ENCODE assay signal across 12 cellular contexts in the genomic region with DNA sequence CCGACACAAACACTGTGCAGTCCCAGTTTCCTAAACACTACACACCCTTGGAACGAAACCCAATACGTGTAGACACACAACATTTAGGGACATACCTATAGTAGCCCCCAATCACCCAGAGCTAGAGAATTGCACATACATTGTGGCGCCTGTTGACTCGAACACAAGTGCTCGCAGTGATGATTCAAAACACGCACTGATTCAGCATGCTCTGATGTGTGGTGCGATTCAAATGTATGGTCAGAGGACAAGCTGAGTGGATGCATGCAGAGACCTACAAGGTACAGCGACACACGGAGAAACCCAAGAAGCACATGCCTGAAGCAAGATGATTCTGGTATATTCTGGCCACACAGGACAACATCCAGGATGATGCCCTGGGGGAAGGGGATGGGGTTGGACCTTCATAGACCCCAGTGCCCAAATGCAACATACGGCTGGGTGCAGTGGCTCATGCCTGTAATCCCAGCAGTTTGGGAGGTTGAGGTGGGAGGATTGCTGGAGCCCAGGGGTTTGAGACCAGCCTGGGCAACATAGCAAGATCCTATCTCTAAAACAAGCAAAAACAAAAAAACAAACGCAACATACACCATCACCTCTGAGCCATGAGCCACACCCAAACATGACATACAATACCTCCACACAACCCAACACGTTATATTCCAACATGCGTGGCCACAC. TPM values are rescaled to one million over a fixed set of nuclear protein-coding genes. Genes with fewer than 3 reads are reported as not detected.
DNase-seq lines count a peak whose midpoint lies in the region; ATAC-seq and TF ChIP-seq lines count a peak whose summit lies in the region.
"Had no signal": no experiment of that assay in that cellular context is flagged by ENCODE, and none has a peak within 500 bp of the region (broad histone marks: within the 10 kb centered on the region; RNA-seq: fewer than 3 reads in every experiment).

No MANE protein-coding gene starts in this region.

- no peak for TF ChIP-seq RAD21 in HCT116 (IDR thresholded peaks at IDR 0.05; ENCODE audit: low read depth)

- H3K27ac Mint-ChIP-seq in CD4-positive, CD25-positive, alpha-beta regulatory T cell = peak overlapping the region; percentile 89 to 96 (median 92)
- peak overlapping the region; percentile 83 for H3K27ac Mint-ChIP-seq in activated CD8-positive, alpha-beta T cell treated with anti-CD3 and anti-CD28 coated beads for 36 hours

- TF ChIP-seq POLR2A in HCT116 (IDR thresholded peaks at IDR 0.05; ENCODE audit: borderline replicate concordance, extremely low read depth, insufficient read depth, insufficient read length) (no peak), esophagus squamous epithelium (IDR thresholded peaks at IDR 0.05) (no peak)

- no peak for ATAC-seq in CD4-positive, CD25-positive, alpha-beta regulatory T cell (ENCODE audit: low read depth in 2 of 2)
- ATAC-seq in HCT116 (no peak), HG03442 (IDR thresholded peaks at IDR 0.05; ENCODE audit: unreplicated experiment) (no peak), GM21423 (IDR thresholded peaks at IDR 0.05; ENCODE audit: unreplicated experiment) (no peak)
- ATAC-seq in activated CD8-positive, alpha-beta T cell treated with anti-CD3 and anti-CD28 coated beads for 36 hours = no peak
- ATAC-seq: body of pancreas had no signal

- no peaks in the 10 kb centered on the region for H3K9me2 ChIP-seq in HCT116 (ENCODE audit: insufficient read depth)

- BruUV-seq in HCT116 (replicated peaks; lab: Mats Ljungman, UMichigan) = no TSS peak

- no peaks in the 10 kb centered on the region for H3K27me3 Mint-ChIP-seq in CD4-positive, CD25-positive, alpha-beta regulatory T cell
- peaks cover 3% of the 10 kb centered on the region for H3K27me3 Mint-ChIP-seq in activated CD8-positive, alpha-beta T cell treated with anti-CD3 and anti-CD28 coated beads for 36 hours

- peak overlapping the region; percentile 88 for H3K4me2 ChIP-seq in HCT116 (ENCODE audit: low read length)

- RAD21 ChIA-PET in HCT116 (lab: Charles Lee; ENCODE audit: low non-redundant PET in 1 of 2, low total read pairs in 2 of 2, uncharacterized antibody in 2 of 2, unreplicated experiment in 2 of 2) = no interaction called here

- H3K4me1 ChIP-seq in CD4-positive, CD25-positive, alpha-beta regulatory T cell (ENCODE audit: control insufficient read depth, insufficient read depth, low read length, poor library complexity, severe bottlenecking) = peaks cover 77% of the 10 kb centered on the region
- H3K4me1 ChIP-seq in HCT116 (ENCODE audit: control insufficient read depth in 1 of 2, insufficient read depth in 2 of 2, low read length in 2 of 2) (peaks cover 75 to 92% of the 10 kb centered on the region in 2 experiments), esophagus squamous epithelium (peaks cover 35 to 87% (median 56%) of the 10 kb centered on the region in 3 donors)
- H3K4me1 ChIP-seq: body of pancreas had no signal

- H2AFZ ChIP-seq in HCT116 (ENCODE audit: low read depth, low read length, poor library complexity, severe bottlenecking) = no peak overlapping the region

- no peaks in the 10 kb centered on the region for H4K20me1 ChIP-seq in HCT116 (ENCODE audit: insufficient read depth)

- intact Hi-C loops in HCT116 (cut with micrococcal nuclease) (loop anchor here (10.0 kb wide), 1 partner anchor 107 kb away; the partner anchor contains the start of gene PLAUR), esophagus squamous epithelium (cut with DNase I) (loop anchor here (5.0 to 10.0 kb wide), 2 partner anchors 34 to 107 kb away; partner anchors contain the start of gene PLAUR)
- intact Hi-C loops in activated CD8-positive, alpha-beta T cell treated with anti-CD3 and anti-CD28 coated beads for 36 hours (cut with micrococcal nuclease) = loop anchor here (2.0 to 10.0 kb wide), 2 partner anchors 17 to 107 kb away; partner anchors contain the start of gene PLAUR

- CTCF ChIA-PET in HCT116 (lab: Charles Lee) = interaction anchor here (3.1 kb wide), 1 partner anchor 13 kb away, joined by 10 read pairs; no protein-coding TSS in a partner anchor
- CTCF ChIA-PET in activated CD8-positive, alpha-beta T cell treated with anti-CD3 and anti-CD28 coated beads for 36 hours (lab: Charles Lee) = interaction anchor here (0.6 to 8.3 kb wide), 4 partner anchors 15 to 113 kb away, joined by 3 to 122 read pairs (median 4); no protein-coding TSS in a partner anchor

- no peaks in the 10 kb centered on the region for H3K36me3 ChIP-seq in CD4-positive, CD25-positive, alpha-beta regulatory T cell (ENCODE audit: control insufficient read depth, insufficient read depth, low read length)
- no peaks in the 10 kb centered on the region for H3K36me3 ChIP-seq in HCT116 (ENCODE audit: control insufficient read depth in 1 of 2, insufficient read depth in 2 of 2, low read length in 2 of 2)
- no peaks in the 10 kb centered on the region for H3K36me3 ChIP-seq in esophagus squamous epithelium
- H3K36me3 ChIP-seq: sigmoid colon had no signal

- H3K27ac ChIP-seq in CD4-positive, CD25-positive, alpha-beta regulatory T cell (ENCODE audit: insufficient read depth, low read length, poor library complexity, severe bottlenecking) = peak overlapping the region; percentile 77
- peak overlapping the region; percentile 94 for H3K27ac ChIP-seq in HCT116 (ENCODE audit: low read depth, low read length)
- H3K27ac ChIP-seq in esophagus squamous epithelium = peak overlapping the region; percentile 55 to 82 (median 75)
- H3K27ac ChIP-seq: body of pancreas had no signal

- 65 to 78% methylated on average over 11 to 14 of the region's 14 CpGs for WGBS in esophagus squamous epithelium, 2 donors

- TF ChIP-seq CTCF in HCT116 (IDR thresholded peaks at IDR 0.05 in 2 of 3, conservative IDR thresholded peaks at IDR 0.05 in 1 of 3; ENCODE audit: borderline replicate concordance in 1 of 3, insufficient read depth in 1 of 3, low read depth in 2 of 3, low read length in 2 of 3) (no peak), esophagus squamous epithelium (IDR thresholded peaks at IDR 0.05) (no peak)
- no peak for TF ChIP-seq CTCF in activated CD8-positive, alpha-beta T cell treated with anti-CD3 and anti-CD28 coated beads for 36 hours (IDR thresholded peaks at IDR 0.05)

- peaks cover 58% of the 10 kb centered on the region for H3K79me2 ChIP-seq in HCT116 (ENCODE audit: insufficient read depth, low read length)

- H3K4me1 Mint-ChIP-seq in CD4-positive, CD25-positive, alpha-beta regulatory T cell = peaks cover 17 to 85% (median 55%) of the 10 kb centered on the region in 4 donors
- H3K4me1 Mint-ChIP-seq in activated CD8-positive, alpha-beta T cell treated with anti-CD3 and anti-CD28 coated beads for 36 hours (ENCODE audit: low read depth) = peaks cover 61% of the 10 kb centered on the region

- peak overlapping the region; percentile 88 to 98 (median 96) for H3K4me3 Mint-ChIP-seq in CD4-positive, CD25-positive, alpha-beta regulatory T cell
- H3K4me3 Mint-ChIP-seq in activated CD8-positive, alpha-beta T cell treated with anti-CD3 and anti-CD28 coated beads for 36 hours = peak overlapping the region; percentile 72

- peak overlapping the region; percentile 88 for H3K9ac ChIP-seq in HCT116 (ENCODE audit: low read length)

- POLR2A ChIA-PET in HCT116 (lab: Charles Lee) = interaction anchor here (0.6 to 1.0 kb wide), 2 partner anchors 19 to 22 kb away, joined by 3 to 4 read pairs; no protein-coding TSS in a partner anchor
- POLR2A ChIA-PET in activated CD8-positive, alpha-beta T cell treated with anti-CD3 and anti-CD28 coated beads for 36 hours (lab: Charles Lee) = interaction anchor here (1.8 to 8.5 kb wide), 3 partner anchors 17 to 36 kb away, joined by 6 to 137 read pairs (median 50); partner anchors contain the start of gene SMG9

- peak overlapping the region; percentile 75 for H3K4me3 ChIP-seq in CD4-positive, CD25-positive, alpha-beta regulatory T cell (ENCODE audit: low read depth, low read length)
- H3K4me3 ChIP-seq in HCT116 (replicated peaks in 1 of 2; ENCODE audit: low read depth in 1 of 2, low read length in 2 of 2) (peak overlapping the region; percentile 74), esophagus squamous epithelium (peak overlapping the region in 1 of 4 donors; percentile 60)
- H3K4me3 ChIP-seq: body of pancreas had no signal

- no peaks in the 10 kb centered on the region for H3K9me3 Mint-ChIP-seq in CD4-positive, CD25-positive, alpha-beta regulatory T cell
- peaks cover 2% of the 10 kb centered on the region for H3K9me3 Mint-ChIP-seq in activated CD8-positive, alpha-beta T cell treated with anti-CD3 and anti-CD28 coated beads for 36 hours

- no peaks in the 10 kb centered on the region for H3K36me3 Mint-ChIP-seq in CD4-positive, CD25-positive, alpha-beta regulatory T cell
- H3K36me3 Mint-ChIP-seq in activated CD8-positive, alpha-beta T cell treated with anti-CD3 and anti-CD28 coated beads for 36 hours (ENCODE audit: low read depth) = peaks cover 19% of the 10 kb centered on the region

- peak in 1 of 3 donors; percentile 47 for DNase-seq in CD4-positive, CD25-positive, alpha-beta regulatory T cell
- DNase-seq in HCT116 (ENCODE audit: low read depth, low spot score) (no peak), esophagus squamous epithelium (lab: John Stamatoyannopoulos, UW) (no peak), SHP77 (lab: John Stamatoyannopoulos, UW) (no peak), NCI-H1436 treated with DMSO at 0.1 percent for 48 hours (lab: John Stamatoyannopoulos, UW) (no peak)
- peak; percentile 61 for DNase-seq in activated CD8-positive, alpha-beta T cell treated with anti-CD3 and anti-CD28 coated beads for 36 hours
- DNase-seq: body of pancreas, NCI-H226, SHP77 treated with DMSO at 0.1 percent for 48 hours, sigmoid colon had no signal

- no peaks in the 10 kb centered on the region for H3K9me3 ChIP-seq in CD4-positive, CD25-positive, alpha-beta regulatory T cell (ENCODE audit: control insufficient read depth in 2 of 2, low read length in 2 of 2)
- no peaks in the 10 kb centered on the region for H3K9me3 ChIP-seq in HCT116 (ENCODE audit: control insufficient read depth in 1 of 2, insufficient read depth in 1 of 2, low read depth in 1 of 2, low read length in 2 of 2)
- H3K9me3 ChIP-seq in esophagus squamous epithelium = no peaks in the 10 kb centered on the region
- H3K9me3 ChIP-seq: body of pancreas, sigmoid colon had no signal

- no peaks in the 10 kb centered on the region for H3K27me3 ChIP-seq in CD4-positive, CD25-positive, alpha-beta regulatory T cell (ENCODE audit: control insufficient read depth, insufficient read depth, low read length)
- no peaks in the 10 kb centered on the region for H3K27me3 ChIP-seq in HCT116 (ENCODE audit: insufficient read depth, low read length)
- H3K27me3 ChIP-seq in esophagus squamous epithelium = peaks cover 0 to 10% (median 0%) of the 10 kb centered on the region in 4 donors
- H3K27me3 ChIP-seq: body of pancreas had no signal

RNA-seq across cellular contexts. Expression of gene KCNN4, which starts 1.0 kb away (rescaled TPM):
- 56.1 TPM for total RNA-seq in CD4-positive, CD25-positive, alpha-beta regulatory T cell
- polyA plus RNA-seq in CD4-positive, CD25-positive, alpha-beta regulatory T cell = 10 to 100 TPM; 16.7 to 33.0 (median 30.1) TPM
- total RNA-seq in HCT116 (2021; ENCODE audit: unreplicated experiment) = 72.9 TPM
- polyA plus RNA-seq in HCT116 (2012) = 91.1 and 104 TPM in 2 replicates
- total RNA-seq in activated CD8-positive, alpha-beta T cell treated with anti-CD3 and anti-CD28 coated beads for 36 hours = 10 to 100 TPM; 49.5 to 49.6 TPM
- total RNA-seq in esophagus squamous epithelium = 10 to 100 TPM in 1 of 4 donors, 1 to 10 TPM in 3; 3.2 to 16.9 (median 5.3) TPM

RNA-seq across cellular contexts. Expression of gene LYPD5, which starts 20.5 kb away (rescaled TPM):
- not detected for total RNA-seq in CD4-positive, CD25-positive, alpha-beta regulatory T cell
- polyA plus RNA-seq in CD4-positive, CD25-positive, alpha-beta regulatory T cell = under 1 TPM in 1 of 4 donors, not detected in 3; 0.60 TPM
- total RNA-seq in HCT116 (2021; ENCODE audit: unreplicated experiment) (7.6 TPM), esophagus squamous epithelium (10 to 100 TPM in 3 of 4 donors, 1 to 10 TPM in 1; 9.9 to 32.0 (median 22.4) TPM)
- 9.0 and 10.2 TPM in 2 replicates for polyA plus RNA-seq in HCT116 (2012)
- under 1 TPM; 0.51 to 0.61 TPM for total RNA-seq in activated CD8-positive, alpha-beta T cell treated with anti-CD3 and anti-CD28 coated beads for 36 hours
- total RNA-seq: body of pancreas had no signal

RNA-seq across cellular contexts. Expression of gene SMG9, which starts 27.0 kb away (rescaled TPM):
- 40.7 TPM for total RNA-seq in CD4-positive, CD25-positive, alpha-beta regulatory T cell
- 1 to 10 TPM; 3.4 to 7.0 (median 5.8) TPM for polyA plus RNA-seq in CD4-positive, CD25-positive, alpha-beta regulatory T cell
- total RNA-seq in HCT116 (2021; ENCODE audit: unreplicated experiment) = 80.2 TPM
- polyA plus RNA-seq in HCT116 (2012) = 59.4 and 61.6 TPM in 2 replicates
- 10 to 100 TPM; 48.9 to 53.1 TPM for total RNA-seq in activated CD8-positive, alpha-beta T cell treated with anti-CD3 and anti-CD28 coated beads for 36 hours
- total RNA-seq in esophagus squamous epithelium = 10 to 100 TPM; 16.0 to 22.7 (median 21.1) TPM

RNA-seq across cellular contexts. Expression of gene ZNF283, which starts 45.4 kb away (rescaled TPM):
- 6.0 TPM for total RNA-seq in CD4-positive, CD25-positive, alpha-beta regulatory T cell
- polyA plus RNA-seq in CD4-positive, CD25-positive, alpha-beta regulatory T cell = 1 to 10 TPM; 1.4 to 5.1 (median 3.7) TPM
- total RNA-seq in HCT116 (2021; ENCODE audit: unreplicated experiment) (7.6 TPM), esophagus squamous epithelium (10 to 100 TPM in 1 of 4 donors, 1 to 10 TPM in 3; 1.5 to 19.1 (median 6.5) TPM)
- polyA plus RNA-seq in HCT116 (2012) = 1.6 and 2.7 TPM in 2 replicates
- 1 to 10 TPM; 6.6 to 7.2 TPM for total RNA-seq in activated CD8-positive, alpha-beta T cell treated with anti-CD3 and anti-CD28 coated beads for 36 hours
